ENCODE assay signal across 20 cellular contexts in the genomic region with DNA sequence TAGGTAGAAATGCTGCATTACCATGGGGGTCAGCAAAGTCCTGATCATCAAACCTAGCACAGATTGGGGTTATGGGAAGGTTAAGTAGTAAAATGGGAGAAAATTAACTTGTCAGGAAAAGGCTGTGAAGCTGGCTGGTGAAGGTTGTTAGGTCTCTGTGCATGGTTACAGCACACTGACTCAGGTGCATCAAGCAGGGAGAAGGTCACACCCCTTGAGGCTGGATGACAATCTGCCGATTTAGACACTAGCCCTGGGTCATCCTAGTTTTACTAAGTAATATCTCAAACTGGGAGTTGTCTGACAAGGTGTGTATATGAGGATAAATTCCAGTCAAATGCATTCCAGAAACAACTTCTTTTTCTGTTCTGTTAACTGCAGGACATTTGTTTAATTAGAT.
A peak's percentile ranks its signal among the peaks of the same experiment; 100 is the strongest.
DNase-seq lines count a peak whose midpoint lies in the region; ATAC-seq and TF ChIP-seq lines count a peak whose summit lies in the region.
"Had no signal": no experiment of that assay in that cellular context is flagged by ENCODE, and none has a peak within 500 bp of the region (broad histone marks: within the 10 kb centered on the region; RNA-seq: fewer than 3 reads in every experiment).

No MANE protein-coding gene starts in this region.

- H3K79me1 ChIP-seq in trophoblast cell (ENCODE audit: low read length): no peaks in the 10 kb centered on the region

- H4K20me1 ChIP-seq in mammary epithelial cell (ENCODE audit: insufficient read depth, low read length): no peaks in the 10 kb centered on the region

- ATAC-seq in foreskin keratinocyte (peak; percentile 37), aorta (ENCODE audit: low FRiP score) (no peak)
- ATAC-seq: A549, GM12878, HCT116 had no signal

- H3K9me3 ChIP-seq in mammary epithelial cell (replicated peaks; ENCODE audit: insufficient read depth, low read length): no peaks in the 10 kb centered on the region
- H3K9me3 ChIP-seq in trophoblast cell (ENCODE audit: insufficient read depth, low read depth, low read length): no peaks in the 10 kb centered on the region
- H3K9me3 ChIP-seq in aorta (ENCODE audit: control insufficient read depth, low read length): no peaks in the 10 kb centered on the region
- H3K9me3 ChIP-seq: A549 had no signal

- H2AK5ac ChIP-seq in trophoblast cell (ENCODE audit: low read length): no peak overlapping the region

- H3K27ac ChIP-seq in mammary epithelial cell (ENCODE audit: insufficient read depth, low read depth, low read length) (no peak overlapping the region), foreskin keratinocyte (no peak overlapping the region), trophoblast cell (ENCODE audit: low read depth, low read length) (no peak overlapping the region), aorta (ENCODE audit: low read depth in 1 of 2, low read length in 2 of 2) (no peak overlapping the region)
- H3K27ac ChIP-seq: A549, GM23248 had no signal

- H2AFZ ChIP-seq in mammary epithelial cell (ENCODE audit: low read depth, low read length) (no peak overlapping the region), trophoblast cell (ENCODE audit: insufficient read depth, low read length, poor library complexity) (no peak overlapping the region)
- H2AFZ ChIP-seq: GM23248 had no signal

- BruUV-seq in mammary epithelial cell (replicated peaks; lab: Mats Ljungman, UMichigan) (no TSS peak), MCF 10A (replicated peaks; lab: Mats Ljungman, UMichigan) (no TSS peak)

- H2BK120ac ChIP-seq in trophoblast cell (ENCODE audit: insufficient read depth, low read length, poor library complexity): no peak overlapping the region

- CTCF ChIA-PET in mammary epithelial cell (lab: Charles Lee; ENCODE audit: low non-redundant PET) (no interaction called here), MCF 10A (lab: Yijun Ruan, JAX) (interaction anchor here (1.2 kb wide), 1 partner anchor 9 kb away, joined by 3 read pairs; no protein-coding TSS in a partner anchor)

- H2BK5ac ChIP-seq in trophoblast cell (ENCODE audit: low read depth, low read length, poor library complexity): no peak overlapping the region

- H3K4me1 ChIP-seq in mammary epithelial cell (ENCODE audit: insufficient read depth, low read length) (no peaks in the 10 kb centered on the region), foreskin keratinocyte (no peaks in the 10 kb centered on the region), trophoblast cell (ENCODE audit: control insufficient read depth in 1 of 2, insufficient read depth in 2 of 2, low read length in 2 of 2) (no peaks in the 10 kb centered on the region), aorta (ENCODE audit: control insufficient read depth in 1 of 2, insufficient read depth in 2 of 2, low read length in 2 of 2) (no peaks in the 10 kb centered on the region)
- H3K4me1 ChIP-seq: A549 had no signal

- no peak overlapping the region for H2BK12ac ChIP-seq in trophoblast cell (ENCODE audit: low read length)

- no peak overlapping the region for H3K14ac ChIP-seq in trophoblast cell (ENCODE audit: low read length)

- no peak overlapping the region for H3K18ac ChIP-seq in trophoblast cell (ENCODE audit: low read length)

- no peaks in the 10 kb centered on the region for H3K36me3 Mint-ChIP-seq in MCF 10A (ENCODE audit: insufficient read depth, unreplicated experiment)
- H3K36me3 Mint-ChIP-seq: CD4-positive, alpha-beta memory T cell had no signal

- no peak overlapping the region for H4K8ac ChIP-seq in trophoblast cell (ENCODE audit: low read depth, low read length)

- no peak overlapping the region for H4K91ac ChIP-seq in trophoblast cell (ENCODE audit: low read depth, low read length)

- no peak overlapping the region for H4K12ac ChIP-seq in trophoblast cell (ENCODE audit: low read depth, low read length)

- no peaks in the 10 kb centered on the region for H3K4me1 Mint-ChIP-seq in MCF 10A (ENCODE audit: insufficient read depth, unreplicated experiment)
- H3K4me1 Mint-ChIP-seq: CD4-positive, alpha-beta memory T cell had no signal

- H3K4me3 ChIP-seq in mammary epithelial cell (replicated peaks in 1 of 3; ENCODE audit: insufficient read depth in 1 of 3, low read depth in 2 of 3, low read length in 3 of 3): no peak overlapping the region
- no peak overlapping the region for H3K4me3 ChIP-seq in trophoblast cell (ENCODE audit: low read depth, low read length)
- H3K4me3 ChIP-seq in aorta (ENCODE audit: low read length in 2 of 2): no peak overlapping the region
- H3K4me3 ChIP-seq: A549, GM12878, GM23248 had no signal

- H3K4me2 ChIP-seq in mammary epithelial cell (ENCODE audit: insufficient read depth, low read depth, low read length) (no peak overlapping the region), trophoblast cell (ENCODE audit: low read length) (no peak overlapping the region)
- H3K4me2 ChIP-seq: A549 had no signal

- WGBS in mammary epithelial cell (ENCODE audit: low coverage, missing lambda C conversion rate): 36% methylated on average over 1 of the region's 1 CpG
- WGBS in trophoblast cell (ENCODE audit: extremely low coverage, insufficient coverage, insufficient read length): no CpG with 5 or more reads among the region's 1 CpG
- 75 to 88% methylated on average over 1 of the region's 1 CpG for WGBS in aorta, 2 donors

- H3K4ac ChIP-seq in trophoblast cell (ENCODE audit: low read depth, low read length): no peak overlapping the region

- POLR2A ChIA-PET in MCF 10A (lab: Yijun Ruan, JAX): interaction anchor here (0.7 kb wide), 1 partner anchor 9 kb away, joined by 3 read pairs; no protein-coding TSS in a partner anchor

- no peaks in the 10 kb centered on the region for H3K27me3 Mint-ChIP-seq in MCF 10A (ENCODE audit: insufficient read depth, unreplicated experiment)
- H3K27me3 Mint-ChIP-seq: CD4-positive, alpha-beta memory T cell had no signal

- intact Hi-C loops in mammary epithelial cell (cut with micrococcal nuclease): no loop called here
- intact Hi-C loops in MCF 10A (cut with micrococcal nuclease): no loop called here
- intact Hi-C loops in aorta (cut with DNase I): no loop called here

- TF ChIP-seq CTCF in mammary epithelial cell (conservative IDR thresholded peaks at IDR 0.05 in 1 of 2, IDR thresholded peaks at IDR 0.05 in 1 of 2; ENCODE audit: extremely low read depth in 1 of 2, insufficient read depth in 1 of 2, low read depth in 1 of 2, low read length in 2 of 2): no peak
- no peak for TF ChIP-seq CTCF in MCF 10A (IDR thresholded peaks at IDR 0.05; ENCODE audit: unreplicated experiment)
- TF ChIP-seq CTCF in foreskin keratinocyte (conservative IDR thresholded peaks at IDR 0.05): no peak

- dilution Hi-C loops in mammary epithelial cell (cut with HindIII; ENCODE audit: low sequenced_read_pairs): no loop called here

- in situ Hi-C loops in mammary epithelial cell (cut with MboI; ENCODE audit: low sequenced_read_pairs in 2 of 2): no loop called here

- H3K4me3 Mint-ChIP-seq in MCF 10A (ENCODE audit: unreplicated experiment): no peak overlapping the region
- H3K4me3 Mint-ChIP-seq: CD4-positive, alpha-beta memory T cell had no signal

- H3K27me3 ChIP-seq in mammary epithelial cell (ENCODE audit: insufficient read depth, low read length): no peaks in the 10 kb centered on the region
- no peaks in the 10 kb centered on the region for H3K27me3 ChIP-seq in foreskin keratinocyte
- no peaks in the 10 kb centered on the region for H3K27me3 ChIP-seq in trophoblast cell (ENCODE audit: insufficient read depth, low read length)
- no peaks in the 10 kb centered on the region for H3K27me3 ChIP-seq in aorta (ENCODE audit: control insufficient read depth in 1 of 2, insufficient read depth in 2 of 2, low read length in 1 of 2)

- H3K9ac ChIP-seq in mammary epithelial cell (ENCODE audit: insufficient read depth, low read length) (no peak overlapping the region), trophoblast cell (ENCODE audit: low read length) (peak overlapping the region; percentile 22)
- H3K9ac ChIP-seq: GM23248 had no signal

- H3K9me3 Mint-ChIP-seq in MCF 10A (ENCODE audit: unreplicated experiment): peaks cover 8% of the 10 kb centered on the region

- no peak overlapping the region for H3K23ac ChIP-seq in trophoblast cell (ENCODE audit: low read length)

- H3K79me2 ChIP-seq in mammary epithelial cell (ENCODE audit: insufficient read depth, low read length) (no peaks in the 10 kb centered on the region), trophoblast cell (ENCODE audit: control insufficient read depth, insufficient read depth, low read length, poor library complexity) (no peaks in the 10 kb centered on the region)

- DNase-seq in mammary epithelial cell (peak; percentile 23), MCF 10A (ENCODE audit: unreplicated experiment) (no peak), foreskin keratinocyte (peak in 1 of 2 donors; percentile 17), trophoblast cell (no peak), T-helper 9 cell (no peak), aorta (no peak)
- DNase-seq: 8988T; ACHN; C1 segment of cervical spinal cord; Calu3; CD4-positive, alpha-beta memory T cell; COR-L47; DMS79; EL; GDM1; GM23248; H7 had no signal

- H3K36me3 ChIP-seq in mammary epithelial cell (ENCODE audit: insufficient read depth, low read length) (no peaks in the 10 kb centered on the region), trophoblast cell (ENCODE audit: control insufficient read depth in 1 of 2, insufficient read depth in 2 of 2, low read length in 2 of 2) (no peaks in the 10 kb centered on the region), aorta (ENCODE audit: control insufficient read depth in 1 of 2, insufficient read depth in 2 of 2, low read length in 1 of 2) (no peaks in the 10 kb centered on the region)

- no peak overlapping the region for H3K27ac Mint-ChIP-seq in MCF 10A (ENCODE audit: low read depth, unreplicated experiment)
- H3K27ac Mint-ChIP-seq: CD4-positive, alpha-beta memory T cell had no signal
